8 cellular contexts compared by ENCODE assay signal in the genomic region with DNA sequence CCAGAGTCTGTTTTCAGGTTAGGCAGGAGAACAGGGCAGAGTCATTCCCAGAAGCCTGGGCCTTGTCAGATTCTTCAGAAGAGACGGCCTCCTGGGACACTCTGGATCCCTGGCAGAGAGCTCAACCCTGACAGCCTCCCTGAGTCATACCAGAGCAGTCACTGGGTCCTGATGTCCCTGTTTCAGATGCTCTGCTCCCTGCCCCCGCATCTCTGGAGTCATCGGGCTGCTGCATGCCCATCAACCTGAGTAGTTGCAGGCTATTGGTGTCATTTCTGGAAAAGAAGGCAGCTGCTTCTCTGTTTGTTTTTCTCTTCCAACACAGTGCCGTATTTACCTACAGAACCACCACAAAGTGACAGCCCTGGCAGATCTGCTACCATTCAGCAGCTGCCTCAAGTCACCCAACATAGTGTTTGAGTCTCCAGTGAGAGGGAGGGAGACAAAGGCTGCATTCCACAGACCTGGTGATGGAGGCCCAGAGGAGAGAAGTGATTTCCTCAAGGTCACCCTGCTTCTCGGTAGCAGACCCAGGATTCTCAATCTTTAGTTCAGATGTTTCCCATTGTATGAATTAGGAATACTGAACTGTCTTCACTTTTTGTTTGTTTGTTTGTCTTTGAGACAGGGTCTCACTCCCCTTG.
DNase-seq lines count a peak whose midpoint lies in the region; ATAC-seq, FAIRE-seq and TF ChIP-seq lines count a peak whose summit lies in the region.

No MANE protein-coding gene starts in this region.

- in situ Hi-C loops in HepG2 (cut with HindIII; ENCODE audit: extremely low pct_ligation_motif_present, low pct_unique_long_range_greater_than_20kb) = no loop called here

- H3K27me3 Mint-ChIP-seq in natural killer cell (ENCODE audit: low read depth in 2 of 2) = no peaks in the 10 kb centered on the region

- TF ChIP-seq POLR2A in HepG2 (IDR thresholded peaks at IDR 0.05; ENCODE audit: insufficient read depth in 1 of 2, low read depth in 2 of 2, low read length in 2 of 2) (no peak), vagina (IDR thresholded peaks at IDR 0.05) (no peak)

- TF ChIP-seq EP300 in HepG2 (IDR thresholded peaks at IDR 0.05; ENCODE audit: low read depth in 2 of 2, low read length in 2 of 2) (no peak), HepG2 (CRISPR knock-in tag; IDR thresholded peaks at IDR 0.05; ENCODE audit: borderline replicate concordance) (no peak)

- POLR2A ChIA-PET in HepG2 (lab: Yijun Ruan, JAX) = no interaction called here

- H3K9me3 Mint-ChIP-seq in natural killer cell = no peaks in the 10 kb centered on the region

- no peak overlapping the region for H3K9ac ChIP-seq in HepG2 (ENCODE audit: insufficient read depth, low read depth, low read length)

- no TSS peak for BruUV-seq in HepG2 (replicated peaks; lab: Mats Ljungman, UMichigan)

- no peaks in the 10 kb centered on the region for H3K79me2 ChIP-seq in HepG2 (ENCODE audit: insufficient read depth, low read length)

- H3K4me3 Mint-ChIP-seq in natural killer cell = no peak overlapping the region

- H3K4me1 Mint-ChIP-seq in natural killer cell = peaks cover 3% of the 10 kb centered on the region in 2 donors

- peaks cover 10% of the 10 kb centered on the region; the same call in 1 of the 2 replicates for H3K4me1 ChIP-seq in HepG2 (ENCODE audit: insufficient read depth, low read length)
- no peaks in the 10 kb centered on the region for H3K4me1 ChIP-seq in vagina

- no peak for FAIRE-seq in HepG2 (lab: Jason Lieb, UNC)

- H3K36me3 ChIP-seq in HepG2 (replicated peaks in 1 of 2; ENCODE audit: control insufficient read depth in 1 of 2, insufficient read depth in 2 of 2, low read length in 2 of 2) (no peaks in the 10 kb centered on the region), vagina (no peaks in the 10 kb centered on the region)

- no peak overlapping the region for H2AFZ ChIP-seq in HepG2 (ENCODE audit: low read length)

- intact Hi-C loops in HepG2 (cut with micrococcal nuclease; ENCODE audit: unreplicated experiment) = no loop called here
- intact Hi-C loops in natural killer cell (cut with micrococcal nuclease) = no loop called here
- intact Hi-C loops in vagina (cut with DNase I) = no loop called here

- peak; percentile 31 for DNase-seq in RPMI7951 (ENCODE audit: low read depth)
- DNase-seq in HepG2 (ENCODE audit: low spot score) = no peak
- DNase-seq in natural killer cell = no peak
- no peak for DNase-seq in vagina (ENCODE audit: extremely low spot score in 2 of 2)
- no peak for DNase-seq in stimulated activated CD4-positive, alpha-beta T cell treated with anti-CD3 and anti-CD28 coated beads, Interleukin-4, amount 100 ng/mL, for 24 hours
- no peak for DNase-seq in stimulated activated naive CD4-positive, alpha-beta T cell treated with Interleukin-2 at 50 U/mL for 16 hours (lab: John Stamatoyannopoulos, UW)

- no peaks in the 10 kb centered on the region for H4K20me1 ChIP-seq in HepG2 (ENCODE audit: insufficient read depth, low read length)

- H3K27ac ChIP-seq in HepG2 (ENCODE audit: extremely low read length, insufficient read depth, low read length) (no peak overlapping the region), vagina (no peak overlapping the region)

- no peak overlapping the region for H3K27ac Mint-ChIP-seq in natural killer cell

- 0 out of 5 replicates have a peak, but pooled peaks cover 0 to 1% of the 10 kb centered on the region in 2 experiments for H3K27me3 ChIP-seq in HepG2 (ENCODE audit: control insufficient read depth in 1 of 2, insufficient read depth in 2 of 2, low read length in 2 of 2)
- H3K27me3 ChIP-seq in vagina = no peaks in the 10 kb centered on the region

- ATAC-seq in GM18870 (IDR thresholded peaks at IDR 0.05; ENCODE audit: unreplicated experiment) (peak; percentile 61), HG03108 (IDR thresholded peaks at IDR 0.05; ENCODE audit: unreplicated experiment) (peak; percentile 46), HepG2 (peak; percentile 75), natural killer cell (no peak)

- no peak for TF ChIP-seq CTCF in HepG2 (CRISPR knock-in tag; IDR thresholded peaks at IDR 0.05)
- no peak for TF ChIP-seq CTCF in natural killer cell (IDR thresholded peaks at IDR 0.05)
- no peak for TF ChIP-seq CTCF in vagina (IDR thresholded peaks at IDR 0.05)

- no peak overlapping the region for H3K4me2 ChIP-seq in HepG2 (ENCODE audit: low read depth, low read length)

- no peaks in the 10 kb centered on the region for H3K36me3 Mint-ChIP-seq in natural killer cell

- H3K9me3 ChIP-seq in HepG2 (ENCODE audit: low read length) = no peaks in the 10 kb centered on the region
- H3K9me3 ChIP-seq in vagina = no peaks in the 10 kb centered on the region

- WGBS in HepG2 (ENCODE audit: low lambda C conversion rate) = 6% methylated on average over 5 of the region's 5 CpGs

- TF ChIP-seq RAD21 in HepG2 (CRISPR knock-in tag; IDR thresholded peaks at IDR 0.05) = no peak

- CTCF ChIA-PET in HepG2 (lab: Yijun Ruan, JAX; ENCODE audit: low intra/inter-chr PET ratio, low total read pairs) = no interaction called here

- H3K4me3 ChIP-seq in HepG2 (replicated peaks in 1 of 3; ENCODE audit: insufficient read depth in 1 of 3, low read depth in 2 of 3, low read length in 3 of 3) (no peak overlapping the region), vagina (no peak overlapping the region)

TF ChIP-seq in HepG2, 621 proteins besides CTCF, POLR2A, EP300 and RAD21:
- TF ChIP-seq JDP2 (CRISPR knock-in tag; IDR thresholded peaks at IDR 0.05; ENCODE audit: borderline replicate concordance) = no peak
- TF ChIP-seq GZF1 (CRISPR knock-in tag; IDR thresholded peaks at IDR 0.05) = peak; percentile 91
- no peak for TF ChIP-seq FOXA1 (IDR thresholded peaks at IDR 0.05)
- TF ChIP-seq FOXA1 (CRISPR knock-in tag; IDR thresholded peaks at IDR 0.05) = 0 out of 2 replicates have a peak, but pooled peaks have one; percentile 9
- no peak for TF ChIP-seq GTF2F1 (IDR thresholded peaks at IDR 0.05; ENCODE audit: low read length)

Comparison
In these comparisons a context has a peak if more than half of its experiments do, and no peak if none do; other contexts are left out.
1. ATAC-seq: peak in GM18870 (single experiment), HG03108 (single experiment) and HepG2 (single experiment); none in natural killer cell (0 of 3).